ENCODE assay signal across 9 cellular contexts in genomic region chr12:117134059-117134458, GRCh38. TPM values are rescaled to one million over a fixed set of nuclear protein-coding genes. Genes with fewer than 3 reads are reported as not detected.
DNase-seq lines count a peak whose midpoint lies in the region; ATAC-seq lines count a peak whose summit lies in the region.
"Had no signal": no experiment of that assay in that cellular context is flagged by ENCODE, and none has a peak within 500 bp of the region (broad histone marks: within the 10 kb centered on the region; RNA-seq: fewer than 3 reads in every experiment).

No MANE protein-coding gene starts in this region.

- DNase-seq in GF-D8 (lab: John Stamatoyannopoulos, UW) = peak; percentile 44
- DNase-seq in T-helper 9 cell = peak; percentile 10
- peak; percentile 65 for DNase-seq in activated naive CD8-positive, alpha-beta T cell treated with anti-CD3 and anti-CD28 coated beads for 36 hours
- DNase-seq in stimulated activated CD4-positive, alpha-beta T cell treated with anti-CD3 and anti-CD28 coated beads, Interleukin-4, amount 100 ng/mL, for 24 hours = peak; percentile 55
- no peak for DNase-seq in SW 1271 (lab: John Stamatoyannopoulos, UW)
- DNase-seq: NCI-H2107 had no signal

- H3K36me3 Mint-ChIP-seq in activated naive CD8-positive, alpha-beta T cell treated with anti-CD3 and anti-CD28 coated beads for 36 hours = peaks cover 1% of the 10 kb centered on the region

- H3K27ac Mint-ChIP-seq in activated naive CD8-positive, alpha-beta T cell treated with anti-CD3 and anti-CD28 coated beads for 36 hours = peak overlapping the region; percentile 88

- ATAC-seq in HG02840 (IDR thresholded peaks at IDR 0.05; ENCODE audit: low FRiP score, unreplicated experiment) (no peak), GM19328 (IDR thresholded peaks at IDR 0.05; ENCODE audit: unreplicated experiment) (no peak), HG03135 (IDR thresholded peaks at IDR 0.05; ENCODE audit: unreplicated experiment) (no peak)

- H3K4me3 Mint-ChIP-seq in activated naive CD8-positive, alpha-beta T cell treated with anti-CD3 and anti-CD28 coated beads for 36 hours = peak overlapping the region; percentile 29

- no peaks in the 10 kb centered on the region for H3K9me3 Mint-ChIP-seq in activated naive CD8-positive, alpha-beta T cell treated with anti-CD3 and anti-CD28 coated beads for 36 hours

- H3K4me1 Mint-ChIP-seq in activated naive CD8-positive, alpha-beta T cell treated with anti-CD3 and anti-CD28 coated beads for 36 hours = peaks cover 14% of the 10 kb centered on the region

- no peaks in the 10 kb centered on the region for H3K27me3 Mint-ChIP-seq in activated naive CD8-positive, alpha-beta T cell treated with anti-CD3 and anti-CD28 coated beads for 36 hours

RNA-seq across cellular contexts. Expression of gene TESC, which starts 34.8 kb away (rescaled TPM):
- 10 to 100 TPM; 28.6 to 29.7 TPM for total RNA-seq in activated naive CD8-positive, alpha-beta T cell treated with anti-CD3 and anti-CD28 coated beads for 36 hours

RNA-seq across cellular contexts. Expression of gene FBXO21, which starts 56.2 kb away (rescaled TPM):
- 10 to 100 TPM; 24.3 to 25.8 TPM for total RNA-seq in activated naive CD8-positive, alpha-beta T cell treated with anti-CD3 and anti-CD28 coated beads for 36 hours

Comparison
In these comparisons a context has a peak if more than half of its experiments do, and no peak if none do; other contexts are left out.
1. DNase-seq: peak in GF-D8 (single experiment), T-helper 9 cell (single experiment), activated naive CD8-positive, alpha-beta T cell treated with anti-CD3 and anti-CD28 coated beads for 36 hours (single experiment) and stimulated activated CD4-positive, alpha-beta T cell treated with anti-CD3 and anti-CD28 coated beads, Interleukin-4, amount 100 ng/mL, for 24 hours (single experiment); none in SW 1271 (0 of 2).